23 cellular contexts compared by ENCODE assay signal in the genomic region with DNA sequence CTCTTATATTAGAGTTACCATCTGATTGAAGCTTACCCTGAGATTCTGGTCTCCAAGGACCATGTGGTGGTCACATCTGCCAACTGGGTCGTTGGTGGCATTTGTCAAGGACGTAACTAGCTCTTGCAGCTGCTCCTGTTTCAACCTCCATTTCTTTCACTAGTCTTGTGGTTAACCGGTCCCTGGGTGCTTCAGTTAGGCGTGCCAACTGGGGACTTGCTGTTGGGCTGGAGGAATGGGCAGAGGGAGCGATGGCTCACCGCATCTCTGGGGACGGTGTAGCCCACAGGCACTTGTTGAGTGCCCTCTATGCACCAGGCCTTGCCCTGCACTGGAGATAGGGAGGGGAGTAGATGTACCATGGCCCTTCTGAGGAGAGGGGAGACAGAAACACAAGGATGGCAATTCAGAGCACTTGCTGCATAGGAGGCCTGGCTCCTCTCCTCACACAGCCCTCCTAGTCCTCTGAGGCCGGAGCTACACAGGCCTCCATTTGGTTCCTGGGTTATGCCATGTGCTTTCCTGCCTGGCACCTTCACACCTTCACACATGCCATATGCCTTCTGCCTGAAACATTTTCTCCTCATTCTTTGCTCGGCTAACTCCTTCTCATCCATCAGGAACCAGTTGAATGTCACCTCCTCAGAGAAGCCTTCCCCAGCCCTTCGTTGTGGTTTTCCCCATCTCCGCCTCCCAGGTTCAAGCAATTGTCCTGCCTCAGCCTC. TPM values are rescaled to one million over a fixed set of nuclear protein-coding genes. Genes with fewer than 3 reads are reported as not detected.
DNase-seq lines count a peak whose midpoint lies in the region; ATAC-seq and TF ChIP-seq lines count a peak whose summit lies in the region.
"Had no signal": no experiment of that assay in that cellular context is flagged by ENCODE, and none has a peak within 500 bp of the region (broad histone marks: within the 10 kb centered on the region; RNA-seq: fewer than 3 reads in every experiment).

No MANE protein-coding gene starts in this region.

- H3K9ac ChIP-seq in SK-N-SH = no peak overlapping the region

- H3K4me3 ChIP-seq in SK-N-SH (ENCODE audit: low read depth in 2 of 2, low read length in 1 of 2) (no peak overlapping the region), RWPE2 (ENCODE audit: severe bottlenecking) (no peak overlapping the region), upper lobe of right lung (no peak overlapping the region)
- H3K4me3 ChIP-seq in CD4-positive, alpha-beta memory T cell (ENCODE audit: low read length in 2 of 2) = no peak overlapping the region
- H3K4me3 ChIP-seq: gastroesophageal sphincter, hepatocyte had no signal

- no peaks in the 10 kb centered on the region for H3K27me3 ChIP-seq in SK-N-SH (ENCODE audit: insufficient read depth)
- no peaks in the 10 kb centered on the region for H3K27me3 ChIP-seq in RWPE2 (ENCODE audit: insufficient read depth, poor library complexity, severe bottlenecking)
- H3K27me3 ChIP-seq in upper lobe of right lung = no peaks in the 10 kb centered on the region
- H3K27me3 ChIP-seq in CD4-positive, alpha-beta memory T cell (ENCODE audit: insufficient read depth, low read length) = no peaks in the 10 kb centered on the region
- H3K27me3 ChIP-seq: gastroesophageal sphincter, hepatocyte had no signal

- ATAC-seq in SK-N-SH treated with all-trans-retinoic acid at 6 μM for 48 hours (no peak), RWPE2 (ENCODE audit: low read depth) (no peak), upper lobe of right lung (no peak)
- ATAC-seq: activated T-cell treated with anti-CD3 and anti-CD28 coated beads, Interleukin-2, amount 50 U/mL, for 4 hours; gastroesophageal sphincter; left colon had no signal

- peaks cover 6% of the 10 kb centered on the region for H3K4me1 Mint-ChIP-seq in neural crest cell
- peaks cover 18 to 24% (median 19%) of the 10 kb centered on the region in 4 donors for H3K4me1 Mint-ChIP-seq in CD4-positive, alpha-beta memory T cell

- H3K4me1 ChIP-seq in SK-N-SH (ENCODE audit: control insufficient read depth in 1 of 2, insufficient read depth in 2 of 2, low read depth in 1 of 2, low read length in 1 of 2) (peaks cover 2% of the 10 kb centered on the region in 2 experiments; a peak in 2 of 4 replicates), RWPE2 (ENCODE audit: insufficient read depth, poor library complexity, severe bottlenecking) (peaks cover 6% of the 10 kb centered on the region), upper lobe of right lung (peaks cover 42% of the 10 kb centered on the region)
- H3K4me1 ChIP-seq in CD4-positive, alpha-beta memory T cell (ENCODE audit: insufficient read depth, low read length) = peaks cover 20% of the 10 kb centered on the region
- H3K4me1 ChIP-seq: gastroesophageal sphincter had no signal

- no peak overlapping the region for H3K4me3 Mint-ChIP-seq in neural crest cell
- H3K4me3 Mint-ChIP-seq in CD4-positive, alpha-beta memory T cell = no peak overlapping the region
- H3K4me3 Mint-ChIP-seq: activated CD4-positive, alpha-beta T cell treated with anti-CD3 and anti-CD28 coated beads, Interleukin-2, amount 10 ng/mL, durations not matched to agents 24 days and 14 days; activated T-cell treated with anti-CD3 and anti-CD28 coated beads, Interleukin-2, amount 50 U/mL, for 4 hours; CD8-positive, alpha-beta memory T cell; IgD-negative memory B cell; immature natural killer cell; naive B cell had no signal

- no peaks in the 10 kb centered on the region for H4K20me1 ChIP-seq in SK-N-SH (ENCODE audit: insufficient read depth)

- no peaks in the 10 kb centered on the region for H3K9me3 Mint-ChIP-seq in neural crest cell
- H3K9me3 Mint-ChIP-seq in CD4-positive, alpha-beta memory T cell = no peaks in the 10 kb centered on the region
- H3K9me3 Mint-ChIP-seq: activated CD4-positive, alpha-beta T cell treated with anti-CD3 and anti-CD28 coated beads, Interleukin-2, amount 10 ng/mL, durations not matched to agents 24 days and 14 days; activated T-cell treated with anti-CD3 and anti-CD28 coated beads, Interleukin-2, amount 50 U/mL, for 4 hours; CD8-positive, alpha-beta memory T cell; IgD-negative memory B cell; immature natural killer cell; naive B cell had no signal

- intact Hi-C loops in upper lobe of right lung (cut with DNase I) = no loop called here
- intact Hi-C loops in CD4-positive, alpha-beta memory T cell (cut with micrococcal nuclease) = loop anchor here (1.0 to 2.0 kb wide), 2 partner anchors 69 to 315 kb away; no protein-coding TSS in a partner anchor

- CTCF ChIA-PET in SK-N-SH (lab: Yijun Ruan, JAX) = interaction anchor here (1.0 to 2.6 kb wide), 7 partner anchors 10 to 138 kb away, joined by 3 to 9 read pairs (median 5); no protein-coding TSS in a partner anchor
- CTCF ChIA-PET in CD4-positive, alpha-beta memory T cell (lab: Charles Lee; ENCODE audit: partially characterized antibody) = interaction anchor here (1.0 to 1.3 kb wide), 2 partner anchors 315 to 440 kb away, joined by 3 read pairs; no protein-coding TSS in a partner anchor

- H3F3A ChIP-seq in SK-N-SH (replicated peaks; ENCODE audit: insufficient read depth) = no peaks in the 10 kb centered on the region

- H3K27ac Mint-ChIP-seq in neural crest cell (ENCODE audit: unreplicated experiment) = peak overlapping the region; percentile 36
- peak overlapping the region in 1 of 7 donors; percentile 80 for H3K27ac Mint-ChIP-seq in CD4-positive, alpha-beta memory T cell
- H3K27ac Mint-ChIP-seq: activated CD4-positive, alpha-beta T cell treated with anti-CD3 and anti-CD28 coated beads, Interleukin-2, amount 10 ng/mL, durations not matched to agents 24 days and 14 days had no signal

- peaks cover 2% of the 10 kb centered on the region for H3K36me3 Mint-ChIP-seq in neural crest cell (ENCODE audit: low read depth)
- H3K36me3 Mint-ChIP-seq in CD4-positive, alpha-beta memory T cell = peaks cover 2 to 5% of the 10 kb centered on the region in 2 donors
- H3K36me3 Mint-ChIP-seq: naive B cell had no signal

- TF ChIP-seq RAD21 in SK-N-SH (IDR thresholded peaks at IDR 0.05; ENCODE audit: low read length) = no peak

- no peak for DNase-seq in SK-N-SH
- peak; percentile 70 for DNase-seq in RWPE2 (ENCODE audit: low spot score)
- no peak for DNase-seq in neural crest cell (ENCODE audit: low read depth, low spot score)
- DNase-seq in upper lobe of right lung = no peak
- DNase-seq in CD4-positive, alpha-beta memory T cell = no peak
- no peak for DNase-seq in NCI-H1417 treated with DMSO at 0.1 percent for 48 hours (lab: John Stamatoyannopoulos, UW)
- DNase-seq in activated naive CD4-positive, alpha-beta T cell treated with Interleukin-2 at 50 U/mL for 16 hours = no peak
- DNase-seq: activated CD4-positive, alpha-beta T cell treated with anti-CD3 and anti-CD28 coated beads, Interleukin-2, amount 10 ng/mL, durations not matched to agents 24 days and 14 days; activated gamma-delta T cell treated with Interleukin-2 at 50 U/mL for 16 hours; activated T-cell treated with anti-CD3 and anti-CD28 coated beads, Interleukin-2, amount 50 U/mL, for 4 hours; CD8-positive, alpha-beta memory T cell; GOT3; immature natural killer cell; left colon; naive B cell; NCI-H1436 treated with DMSO at 0.1 percent for 48 hours; OCI-M1; small intestine had no signal

- H2AFZ ChIP-seq in SK-N-SH (ENCODE audit: low read depth) = no peak overlapping the region
- H2AFZ ChIP-seq: hepatocyte had no signal

- no peaks in the 10 kb centered on the region for H3K79me2 ChIP-seq in SK-N-SH (ENCODE audit: insufficient read depth)
- H3K79me2 ChIP-seq: hepatocyte had no signal

- no peaks in the 10 kb centered on the region for H3K9me2 ChIP-seq in SK-N-SH

- H3K4me2 ChIP-seq in SK-N-SH = no peak overlapping the region
- H3K4me2 ChIP-seq: hepatocyte had no signal

- TF ChIP-seq CTCF in SK-N-SH (IDR thresholded peaks at IDR 0.05) (no peak), RWPE2 (IDR thresholded peaks at IDR 0.05; ENCODE audit: poor library complexity, severe bottlenecking) (no peak), neural crest cell (conservative IDR thresholded peaks at IDR 0.05) (no peak), upper lobe of right lung (IDR thresholded peaks at IDR 0.05) (no peak)

- H3K36me3 ChIP-seq in SK-N-SH (replicated peaks in 1 of 2; ENCODE audit: control insufficient read depth in 1 of 2, insufficient read depth in 2 of 2, low read length in 1 of 2) = peaks cover 0 to 13% of the 10 kb centered on the region in 2 experiments
- H3K36me3 ChIP-seq in RWPE2 (ENCODE audit: low read depth) = no peaks in the 10 kb centered on the region; the same call in 1 of the 2 replicates
- H3K36me3 ChIP-seq in upper lobe of right lung = no peaks in the 10 kb centered on the region
- H3K36me3 ChIP-seq in CD4-positive, alpha-beta memory T cell (ENCODE audit: insufficient read depth, low read length) = no peaks in the 10 kb centered on the region

- H3K9me3 ChIP-seq in SK-N-SH (no peaks in the 10 kb centered on the region), RWPE2 (ENCODE audit: severe bottlenecking) (no peaks in the 10 kb centered on the region), upper lobe of right lung (no peaks in the 10 kb centered on the region)
- no peaks in the 10 kb centered on the region for H3K9me3 ChIP-seq in CD4-positive, alpha-beta memory T cell (ENCODE audit: control insufficient read depth in 1 of 2, low read length in 2 of 2)
- H3K9me3 ChIP-seq: gastroesophageal sphincter had no signal

- POLR2A ChIA-PET in SK-N-SH (lab: Yijun Ruan, JAX) = no interaction called here
- POLR2A ChIA-PET in CD4-positive, alpha-beta memory T cell (lab: Charles Lee; ENCODE audit: partially characterized antibody) = interaction anchor here (1.7 kb wide), 1 partner anchor 19 kb away, joined by 5 read pairs; no protein-coding TSS in a partner anchor

- over 99% methylated on average over 11 of the region's 11 CpGs for WGBS in SK-N-SH (ENCODE audit: low lambda C conversion rate)

- no peaks in the 10 kb centered on the region for H3K27me3 Mint-ChIP-seq in neural crest cell (ENCODE audit: low read depth)
- H3K27me3 Mint-ChIP-seq in CD4-positive, alpha-beta memory T cell = no peaks in the 10 kb centered on the region
- H3K27me3 Mint-ChIP-seq: activated CD4-positive, alpha-beta T cell treated with anti-CD3 and anti-CD28 coated beads, Interleukin-2, amount 10 ng/mL, durations not matched to agents 24 days and 14 days; CD8-positive, alpha-beta memory T cell; IgD-negative memory B cell; naive B cell had no signal

- TF ChIP-seq EP300 in SK-N-SH (IDR thresholded peaks at IDR 0.05; ENCODE audit: borderline replicate concordance in 1 of 2, low read depth in 1 of 2, low read length in 1 of 2) = no peak

- H3K27ac ChIP-seq in SK-N-SH (ENCODE audit: low read depth in 2 of 2, low read length in 1 of 2) (no peak overlapping the region), RWPE2 (ENCODE audit: poor library complexity, severe bottlenecking) (no peak overlapping the region), upper lobe of right lung (peak overlapping the region; percentile 66)
- H3K27ac ChIP-seq in CD4-positive, alpha-beta memory T cell (ENCODE audit: low read depth, low read length) = no peak overlapping the region
- H3K27ac ChIP-seq: gastroesophageal sphincter, VCaP had no signal

RNA-seq across cellular contexts. Expression of a gene that starts 20.0 kb away (rescaled TPM):
- 36.6 and 44.7 TPM in 2 replicates for polyA plus RNA-seq in SK-N-SH (2012; rRNA removed)
- polyA plus RNA-seq in SK-N-SH (2012; cell fraction: cytosol; rRNA removed) = 16.6 and 21.0 TPM in 2 replicates
- 212 and 236 TPM in 2 replicates for polyA plus RNA-seq in SK-N-SH (2012; cell fraction: nucleus; rRNA removed)
- total RNA-seq in neural crest cell (140 and 157 TPM in 2 replicates), upper lobe of right lung (79.1 TPM)
- total RNA-seq in CD4-positive, alpha-beta memory T cell = 100 to 1,000 TPM; 126 to 127 TPM
- 10 to 100 TPM in 1 of 2 donors, 1 to 10 TPM in 1; 8.8 to 20.1 TPM for polyA plus RNA-seq in CD4-positive, alpha-beta memory T cell
